In the genomic region with DNA sequence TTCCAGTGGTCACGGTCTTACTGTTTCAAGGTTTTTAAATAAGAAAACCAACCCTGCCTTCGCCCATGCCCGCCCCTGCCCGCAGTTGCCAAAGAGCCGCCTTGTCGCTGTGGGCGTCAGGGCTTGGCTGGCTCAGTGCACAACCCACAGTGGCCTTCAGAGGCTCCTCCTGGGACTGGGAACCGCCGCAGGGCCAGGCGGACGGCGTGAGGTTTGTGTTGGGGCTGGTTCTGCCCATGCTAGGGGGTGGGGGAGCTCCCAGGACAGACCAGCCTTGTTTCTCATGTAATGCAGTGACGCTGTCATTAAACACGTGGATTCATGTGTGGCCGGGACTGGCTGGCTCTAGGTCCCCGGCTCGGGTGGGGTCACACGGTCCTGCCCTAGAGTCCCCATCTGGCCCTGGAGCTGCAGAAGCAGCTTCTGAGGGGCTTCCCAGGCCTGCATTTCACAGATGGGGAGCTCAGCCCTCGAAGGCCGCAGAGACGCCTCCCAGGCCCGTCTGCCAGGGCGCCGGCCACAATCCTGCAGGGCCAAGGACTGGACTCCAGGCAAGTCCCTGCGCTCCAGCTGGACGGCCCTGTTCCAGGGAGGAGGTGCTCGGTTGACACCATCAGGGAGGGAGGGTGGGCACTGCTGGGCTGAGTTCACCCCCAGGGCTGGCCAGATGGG, we compare ENCODE assay signal across 13 cellular contexts. TPM values are rescaled to one million over a fixed set of nuclear protein-coding genes. Genes with fewer than 3 reads are reported as not detected.
DNase-seq lines count a peak whose midpoint lies in the region; ATAC-seq, FAIRE-seq and TF ChIP-seq lines count a peak whose summit lies in the region.
"Had no signal": no experiment of that assay in that cellular context is flagged by ENCODE, and none has a peak within 500 bp of the region (broad histone marks: within the 10 kb centered on the region; RNA-seq: fewer than 3 reads in every experiment).

No MANE protein-coding gene starts in this region.

- H3K9me3 ChIP-seq in adipocyte (ENCODE audit: control insufficient read depth, low read length), result no peaks in the 10 kb centered on the region
- H3K9me3 ChIP-seq in pancreas, result no peaks in the 10 kb centered on the region

- H3K27ac Mint-ChIP-seq in activated naive CD4-positive, alpha-beta T cell treated with anti-CD3 and anti-CD28 coated beads, Interleukin-2, amount 50 U/mL, for 72 hours, result peak overlapping the region in 1 of 2 donors; percentile 77

- no peak for TF ChIP-seq CTCF in pancreas (IDR thresholded peaks at IDR 0.05)

- peak; percentile 46 for ATAC-seq in Right ventricle myocardium superior (ENCODE audit: poor library complexity)
- ATAC-seq in pancreas, result peak in 3 of 4 donors; percentile 4 to 14 (median 6)
- no peak for ATAC-seq in activated naive CD4-positive, alpha-beta T cell treated with anti-CD3 and anti-CD28 coated beads, Interleukin-2, amount 50 U/mL, for 72 hours

- no peak for FAIRE-seq in pancreas (lab: Jason Lieb, UNC)

- H3K27me3 ChIP-seq in adipocyte (replicated peaks; ENCODE audit: control insufficient read depth, insufficient read depth, low read length) (no peaks in the 10 kb centered on the region), pancreas (no peaks in the 10 kb centered on the region)

- H3K9me3 Mint-ChIP-seq in activated naive CD4-positive, alpha-beta T cell treated with anti-CD3 and anti-CD28 coated beads, Interleukin-2, amount 50 U/mL, for 72 hours, result no peaks in the 10 kb centered on the region

- H3K27ac ChIP-seq in pancreas, result no peak overlapping the region

- peak; percentile 85 for DNase-seq in Ammon's horn (ENCODE audit: low spot score)
- no peak for DNase-seq in adipocyte (ENCODE audit: low read depth)
- DNase-seq in Right ventricle myocardium superior, result peak; percentile 74
- peak in 2 of 6 donors; percentile 37 to 51 for DNase-seq in pancreas
- DNase-seq in activated CD4-positive, alpha-beta T cell treated with anti-CD3 and anti-CD28 coated beads, Interleukin-2, amount 50 U/mL, for 1 hour, result no peak
- DNase-seq in NCI-H2196 treated with DMSO at 0.1 percent for 48 hours (lab: John Stamatoyannopoulos, UW; ENCODE audit: unreplicated experiment), result no peak
- no peak for DNase-seq in activated naive CD4-positive, alpha-beta T cell treated with anti-CD3 and anti-CD28 coated beads, Interleukin-2, amount 50 U/mL, for 72 hours (ENCODE audit: low spot score in 2 of 2)
- DNase-seq in RKO (ENCODE audit: low spot score), result no peak
- DNase-seq: activated CD8-positive, alpha-beta memory T cell treated with anti-CD3 and anti-CD28 coated beads for 24 hours; PC-3; T1000 had no signal

- H3K4me3 ChIP-seq in adipocyte (ENCODE audit: low read length) (no peak overlapping the region), pancreas (no peak overlapping the region)

- peaks cover 11% of the 10 kb centered on the region for H3K4me1 ChIP-seq in adipocyte (ENCODE audit: control insufficient read depth, insufficient read depth, low read length)
- H3K4me1 ChIP-seq in pancreas, result no peaks in the 10 kb centered on the region

- peaks cover 0 to 17% of the 10 kb centered on the region in 2 donors for H3K36me3 Mint-ChIP-seq in activated naive CD4-positive, alpha-beta T cell treated with anti-CD3 and anti-CD28 coated beads, Interleukin-2, amount 50 U/mL, for 72 hours

- 83 to 87% methylated on average over 27 of the region's 27 CpGs for WGBS in pancreas, 2 donors

- H3K9ac ChIP-seq in adipocyte (ENCODE audit: low read length), result peak overlapping the region; percentile 41

- H3K36me3 ChIP-seq in adipocyte (ENCODE audit: control insufficient read depth, insufficient read depth, low read length, severe bottlenecking), result peaks cover 39% of the 10 kb centered on the region
- peaks cover 0 to 40% (median 17%) of the 10 kb centered on the region in 3 donors for H3K36me3 ChIP-seq in pancreas

- intact Hi-C loops in Right ventricle myocardium superior (cut with DNase I) (no loop called here), pancreas (cut with DNase I) (no loop called here)

RNA-seq across cellular contexts. Expression of a gene that starts 2.4 kb away (rescaled TPM):
- total RNA-seq in Right ventricle myocardium superior, result 0.46 TPM
- total RNA-seq in pancreas, result 1 to 10 TPM in 4 of 6 donors, under 1 TPM in 2; 0.73 to 2.6 (median 1.7) TPM
- 1 to 10 TPM; 3.3 to 5.6 TPM for polyA plus RNA-seq in pancreas
- total RNA-seq in activated naive CD4-positive, alpha-beta T cell treated with anti-CD3 and anti-CD28 coated beads, Interleukin-2, amount 50 U/mL, for 72 hours, result 1 to 10 TPM; 3.0 to 3.8 TPM
- total RNA-seq: PC-3, skeletal muscle tissue, urinary bladder had no signal

RNA-seq across cellular contexts. Expression of a gene that starts 20.8 kb away (rescaled TPM):
- total RNA-seq in Right ventricle myocardium superior, result 21.7 TPM
- 10 to 100 TPM; 24.8 to 53.8 (median 39.2) TPM for total RNA-seq in pancreas
- polyA plus RNA-seq in pancreas, result 10 to 100 TPM; 29.6 to 53.6 TPM
- total RNA-seq in activated naive CD4-positive, alpha-beta T cell treated with anti-CD3 and anti-CD28 coated beads, Interleukin-2, amount 50 U/mL, for 72 hours, result 10 to 100 TPM; 40.1 to 47.5 TPM

RNA-seq across cellular contexts. Expression of a gene that starts 30.5 kb away (rescaled TPM):
- 19.0 TPM for total RNA-seq in Right ventricle myocardium superior
- 10 to 100 TPM; 15.1 to 28.1 (median 19.2) TPM for total RNA-seq in pancreas
- polyA plus RNA-seq in pancreas, result 10 to 100 TPM; 20.8 to 34.2 TPM
- 10 to 100 TPM; 52.4 to 73.5 TPM for total RNA-seq in activated naive CD4-positive, alpha-beta T cell treated with anti-CD3 and anti-CD28 coated beads, Interleukin-2, amount 50 U/mL, for 72 hours

RNA-seq across cellular contexts. Expression of a gene that starts 36.1 kb away (rescaled TPM):
- total RNA-seq in Right ventricle myocardium superior, result 10.5 TPM
- 1 to 10 TPM; 3.2 to 8.0 (median 4.7) TPM for total RNA-seq in pancreas
- polyA plus RNA-seq in pancreas, result 10 to 100 TPM in 1 of 2 donors, 1 to 10 TPM in 1; 7.3 to 10.5 TPM
- total RNA-seq in activated naive CD4-positive, alpha-beta T cell treated with anti-CD3 and anti-CD28 coated beads, Interleukin-2, amount 50 U/mL, for 72 hours, result 10 to 100 TPM; 13.2 to 14.8 TPM

RNA-seq across cellular contexts. Expression of a gene that starts 36.2 kb away (rescaled TPM):
- total RNA-seq in Right ventricle myocardium superior (34.4 TPM), pancreas (10 to 100 TPM; 26.3 to 45.7 (median 30.6) TPM)
- 100 to 1,000 TPM in 1 of 2 donors, 10 to 100 TPM in 1; 84.0 to 102 TPM for polyA plus RNA-seq in pancreas
- 10 to 100 TPM; 66.2 to 86.9 TPM for total RNA-seq in activated naive CD4-positive, alpha-beta T cell treated with anti-CD3 and anti-CD28 coated beads, Interleukin-2, amount 50 U/mL, for 72 hours

Comparison
In these comparisons a context has a peak if more than half of its experiments do, and no peak if none do; other contexts are left out.
1. DNase-seq: peak in Ammon's horn (single experiment) and Right ventricle myocardium superior (single experiment); none in adipocyte (single experiment), activated CD4-positive, alpha-beta T cell treated with anti-CD3 and anti-CD28 coated beads, Interleukin-2, amount 50 U/mL, for 1 hour (single experiment), NCI-H2196 treated with DMSO at 0.1 percent for 48 hours (single experiment), activated naive CD4-positive, alpha-beta T cell treated with anti-CD3 and anti-CD28 coated beads, Interleukin-2, amount 50 U/mL, for 72 hours (0 of 2) and RKO (single experiment).
2. ATAC-seq: peak in Right ventricle myocardium superior (single experiment) and pancreas (3 of 4); none in activated naive CD4-positive, alpha-beta T cell treated with anti-CD3 and anti-CD28 coated beads, Interleukin-2, amount 50 U/mL, for 72 hours (0 of 2).